Comparison of ENCODE assay signal across 1 cellular context in genomic region chr4:56544573-56545131, GRCh38.
TF ChIP-seq lines count a peak whose summit lies in the region.

No MANE protein-coding gene starts in this region.

TF ChIP-seq in HepG2, 621 proteins besides CTCF, POLR2A, EP300 and RAD21 (continued from another document):
- TF ChIP-seq, protein P1, sequence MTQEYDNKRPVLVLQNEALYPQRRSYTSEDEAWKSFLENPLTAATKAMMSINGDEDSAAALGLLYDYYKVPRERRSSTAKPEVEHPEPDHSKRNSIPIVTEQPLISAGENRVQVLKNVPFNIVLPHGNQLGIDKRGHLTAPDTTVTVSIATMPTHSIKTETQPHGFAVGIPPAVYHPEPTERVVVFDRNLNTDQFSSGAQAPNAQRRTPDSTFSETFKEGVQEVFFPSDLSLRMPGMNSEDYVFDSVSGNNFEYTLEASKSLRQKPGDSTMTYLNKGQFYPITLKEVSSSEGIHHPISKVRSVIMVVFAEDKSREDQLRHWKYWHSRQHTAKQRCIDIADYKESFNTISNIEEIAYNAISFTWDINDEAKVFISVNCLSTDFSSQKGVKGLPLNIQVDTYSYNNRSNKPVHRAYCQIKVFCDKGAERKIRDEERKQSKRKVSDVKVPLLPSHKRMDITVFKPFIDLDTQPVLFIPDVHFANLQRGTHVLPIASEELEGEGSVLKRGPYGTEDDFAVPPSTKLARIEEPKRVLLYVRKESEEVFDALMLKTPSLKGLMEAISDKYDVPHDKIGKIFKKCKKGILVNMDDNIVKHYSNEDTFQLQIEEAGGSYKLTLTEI (CRISPR knock-in tag; conservative IDR thresholded peaks at IDR 0.05): no peak
- TF ChIP-seq SOX6 (IDR thresholded peaks at IDR 0.05): no peak
- peak; percentile 65 for TF ChIP-seq SOX6 (CRISPR knock-in tag; IDR thresholded peaks at IDR 0.05)
- peak; percentile 40; the same call in 1 of the 2 replicates for TF ChIP-seq GATAD1 (CRISPR knock-in tag; IDR thresholded peaks at IDR 0.05)
- no peak for TF ChIP-seq MAFG (CRISPR knock-in tag; IDR thresholded peaks at IDR 0.05)
- peak; percentile 57; the same call in 1 of the 2 replicates for TF ChIP-seq MED1 (CRISPR knock-in tag; IDR thresholded peaks at IDR 0.05)
- TF ChIP-seq GZF1 (CRISPR knock-in tag; IDR thresholded peaks at IDR 0.05): peak; percentile 81; the same call in 1 of the 2 replicates
- TF ChIP-seq ZNF781 (CRISPR knock-in tag; IDR thresholded peaks at IDR 0.05; ENCODE audit: borderline replicate concordance, not compliant biosample characterization): no peak
- TF ChIP-seq ESRRA (CRISPR knock-in tag; IDR thresholded peaks at IDR 0.05; ENCODE audit: low read depth): no peak; the same call in 1 of the 2 replicates
- peak; percentile 67; the same call in 1 of the 2 replicates for TF ChIP-seq DMAP1 (CRISPR knock-in tag; IDR thresholded peaks at IDR 0.05)
- TF ChIP-seq KLF9 (CRISPR knock-in tag; IDR thresholded peaks at IDR 0.05; ENCODE audit: low read depth): no peak
- TF ChIP-seq ZNF878 (CRISPR knock-in tag; IDR thresholded peaks at IDR 0.05): 0 out of 2 replicates have a peak, but pooled peaks have one; percentile 59
